In the genomic region with DNA sequence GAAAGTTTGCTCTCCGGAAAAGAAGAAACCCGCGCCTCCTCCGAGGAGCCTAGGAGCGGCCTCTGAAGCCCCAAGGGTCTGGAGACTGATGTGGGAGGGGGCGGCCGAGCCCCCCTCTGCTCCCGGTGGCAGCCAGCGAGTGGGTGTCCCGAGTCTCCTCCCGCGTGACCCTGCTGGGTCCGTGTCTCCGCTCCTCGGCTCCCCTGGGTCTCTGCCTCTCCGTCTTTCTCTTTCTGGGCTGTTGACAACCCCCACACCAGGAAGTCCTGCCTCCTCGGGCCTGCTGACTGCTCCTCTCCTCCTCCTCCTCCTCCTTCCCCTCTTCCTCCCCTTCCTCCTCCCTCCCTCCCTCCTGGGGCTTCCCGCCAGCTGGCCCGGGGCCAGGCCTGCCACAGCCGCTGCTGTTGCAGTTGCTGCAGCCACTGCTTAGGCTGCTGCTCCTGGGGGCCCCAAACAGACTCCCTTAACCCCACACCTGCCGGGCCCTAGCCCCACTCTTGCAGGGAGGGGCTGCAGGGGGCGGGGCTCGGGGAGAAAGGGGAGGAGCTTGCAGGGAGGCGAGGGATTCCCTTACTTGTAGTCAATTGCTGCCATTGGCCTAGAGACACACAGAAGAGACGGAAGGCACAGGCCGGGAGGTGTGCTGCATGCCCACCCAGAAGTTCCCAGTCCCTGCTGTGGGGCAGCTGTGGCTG, we compare ENCODE assay signal across 1 cellular context.
A peak's percentile ranks its signal among the peaks of the same experiment; 100 is the strongest.
TF ChIP-seq lines count a peak whose summit lies in the region.

A gene (minus strand): TSS at position 249 of the 695 bp plus-strand sequence. CDS start 1,176 bp downstream, outside the sequence.

TF ChIP-seq in K562, 482 proteins besides CTCF, POLR2A, EP300 and RAD21 (continued from another document and continues in another):
- TF ChIP-seq, protein P1, sequence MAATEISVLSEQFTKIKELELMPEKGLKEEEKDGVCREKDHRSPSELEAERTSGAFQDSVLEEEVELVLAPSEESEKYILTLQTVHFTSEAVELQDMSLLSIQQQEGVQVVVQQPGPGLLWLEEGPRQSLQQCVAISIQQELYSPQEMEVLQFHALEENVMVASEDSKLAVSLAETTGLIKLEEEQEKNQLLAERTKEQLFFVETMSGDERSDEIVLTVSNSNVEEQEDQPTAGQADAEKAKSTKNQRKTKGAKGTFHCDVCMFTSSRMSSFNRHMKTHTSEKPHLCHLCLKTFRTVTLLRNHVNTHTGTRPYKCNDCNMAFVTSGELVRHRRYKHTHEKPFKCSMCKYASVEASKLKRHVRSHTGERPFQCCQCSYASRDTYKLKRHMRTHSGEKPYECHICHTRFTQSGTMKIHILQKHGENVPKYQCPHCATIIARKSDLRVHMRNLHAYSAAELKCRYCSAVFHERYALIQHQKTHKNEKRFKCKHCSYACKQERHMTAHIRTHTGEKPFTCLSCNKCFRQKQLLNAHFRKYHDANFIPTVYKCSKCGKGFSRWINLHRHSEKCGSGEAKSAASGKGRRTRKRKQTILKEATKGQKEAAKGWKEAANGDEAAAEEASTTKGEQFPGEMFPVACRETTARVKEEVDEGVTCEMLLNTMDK (IDR thresholded peaks at IDR 0.05; ENCODE audit: borderline replicate concordance, insufficient read depth, low read depth, low read length, poor library complexity, severe bottlenecking): no peak
- TF ChIP-seq, protein P2, sequence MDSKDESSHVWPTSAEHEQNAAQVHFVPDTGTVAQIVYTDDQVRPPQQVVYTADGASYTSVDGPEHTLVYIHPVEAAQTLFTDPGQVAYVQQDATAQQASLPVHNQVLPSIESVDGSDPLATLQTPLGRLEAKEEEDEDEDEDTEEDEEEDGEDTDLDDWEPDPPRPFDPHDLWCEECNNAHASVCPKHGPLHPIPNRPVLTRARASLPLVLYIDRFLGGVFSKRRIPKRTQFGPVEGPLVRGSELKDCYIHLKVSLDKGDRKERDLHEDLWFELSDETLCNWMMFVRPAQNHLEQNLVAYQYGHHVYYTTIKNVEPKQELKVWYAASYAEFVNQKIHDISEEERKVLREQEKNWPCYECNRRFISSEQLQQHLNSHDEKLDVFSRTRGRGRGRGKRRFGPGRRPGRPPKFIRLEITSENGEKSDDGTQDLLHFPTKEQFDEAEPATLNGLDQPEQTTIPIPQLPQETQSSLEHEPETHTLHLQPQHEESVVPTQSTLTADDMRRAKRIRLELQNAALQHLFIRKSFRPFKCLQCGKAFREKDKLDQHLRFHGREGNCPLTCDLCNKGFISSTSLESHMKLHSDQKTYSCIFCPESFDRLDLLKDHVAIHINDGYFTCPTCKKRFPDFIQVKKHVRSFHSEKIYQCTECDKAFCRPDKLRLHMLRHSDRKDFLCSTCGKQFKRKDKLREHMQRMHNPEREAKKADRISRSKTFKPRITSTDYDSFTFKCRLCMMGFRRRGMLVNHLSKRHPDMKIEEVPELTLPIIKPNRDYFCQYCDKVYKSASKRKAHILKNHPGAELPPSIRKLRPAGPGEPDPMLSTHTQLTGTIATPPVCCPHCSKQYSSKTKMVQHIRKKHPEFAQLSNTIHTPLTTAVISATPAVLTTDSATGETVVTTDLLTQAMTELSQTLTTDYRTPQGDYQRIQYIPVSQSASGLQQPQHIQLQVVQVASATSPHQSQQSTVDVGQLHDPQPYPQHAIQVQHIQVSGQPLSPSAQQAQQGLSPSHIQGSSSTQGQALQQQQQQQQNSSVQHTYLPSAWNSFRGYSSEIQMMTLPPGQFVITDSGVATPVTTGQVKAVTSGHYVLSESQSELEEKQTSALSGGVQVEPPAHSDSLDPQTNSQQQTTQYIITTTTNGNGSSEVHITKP (IDR thresholded peaks at IDR 0.05; ENCODE audit: partially characterized antibody): peak; percentile 45
- TF ChIP-seq MEF2A (IDR thresholded peaks at IDR 0.05; ENCODE audit: control insufficient read depth, low read depth, low read length) (no peak), PHB2 (IDR thresholded peaks at IDR 0.05; ENCODE audit: low read depth) (no peak), ELF2 (CRISPR knock-in tag; IDR thresholded peaks at IDR 0.05) (peak; percentile 91), FIP1L1 (IDR thresholded peaks at IDR 0.05; ENCODE audit: low read depth, low read length, poor library complexity, severe bottlenecking) (peak; percentile 67), TGIF2 (CRISPR knock-in tag; IDR thresholded peaks at IDR 0.05) (no peak), IRF2 (CRISPR knock-in tag; IDR thresholded peaks at IDR 0.05) (no peak), TBL1XR1 (IDR thresholded peaks at IDR 0.05; ENCODE audit: low read length in 2 of 2) (peak in 1 of 2 experiments; percentile 77; a peak in 2 of 4 replicates), JUNB (CRISPR knock-in tag; conservative IDR thresholded peaks at IDR 0.05) (no peak), PHF21A (IDR thresholded peaks at IDR 0.05; ENCODE audit: borderline replicate concordance, low read depth) (peak; percentile 68; the same call in 1 of the 2 replicates), U2AF2 (optimal IDR thresholded peaks at IDR 0.05; ENCODE audit: low read depth, low read length) (no peak), ZNF408 (CRISPR knock-in tag; IDR thresholded peaks at IDR 0.05; ENCODE audit: low read depth) (no peak), SMARCC2 (IDR thresholded peaks at IDR 0.05; ENCODE audit: low read depth) (no peak), ZNF384 (IDR thresholded peaks at IDR 0.05; ENCODE audit: low read depth, low read length) (peak; percentile 14; the same call in 1 of the 2 replicates), HDAC6 (IDR thresholded peaks at IDR 0.05; ENCODE audit: low read depth, low read length) (no peak), SMAD3 (CRISPR knock-in tag; conservative IDR thresholded peaks at IDR 0.05) (no peak), RBM22 (IDR thresholded peaks at IDR 0.05; ENCODE audit: low read depth, low read length, poor library complexity, severe bottlenecking) (no peak), TOE1 (IDR thresholded peaks at IDR 0.05; ENCODE audit: borderline replicate concordance) (peak; percentile 94), TOE1 (CRISPR knock-in tag; IDR thresholded peaks at IDR 0.05; ENCODE audit: borderline replicate concordance, low read depth) (0 out of 2 replicates have a peak, but pooled peaks have one; percentile 38), SAFB (IDR thresholded peaks at IDR 0.05; ENCODE audit: borderline replicate concordance, low read depth, low read length) (no peak), FOXK2 (conservative IDR thresholded peaks at IDR 0.05 in 1 of 2, IDR thresholded peaks at IDR 0.05 in 1 of 2; ENCODE audit: low read depth in 2 of 2) (peak; percentile 98 to 99), ZBED1 (IDR thresholded peaks at IDR 0.05) (peak; percentile 71), IFI16 (CRISPR knock-in tag; IDR thresholded peaks at IDR 0.05) (no peak), CCAR2 (IDR thresholded peaks at IDR 0.05; ENCODE audit: low read depth, low read length) (no peak), OTX1 (CRISPR knock-in tag; IDR thresholded peaks at IDR 0.05) (peak; percentile 73; the same call in 1 of the 2 replicates), MIER1 (IDR thresholded peaks at IDR 0.05; ENCODE audit: low read depth) (no peak; the same call in 1 of the 2 replicates)
- TF ChIP-seq, protein P3, sequence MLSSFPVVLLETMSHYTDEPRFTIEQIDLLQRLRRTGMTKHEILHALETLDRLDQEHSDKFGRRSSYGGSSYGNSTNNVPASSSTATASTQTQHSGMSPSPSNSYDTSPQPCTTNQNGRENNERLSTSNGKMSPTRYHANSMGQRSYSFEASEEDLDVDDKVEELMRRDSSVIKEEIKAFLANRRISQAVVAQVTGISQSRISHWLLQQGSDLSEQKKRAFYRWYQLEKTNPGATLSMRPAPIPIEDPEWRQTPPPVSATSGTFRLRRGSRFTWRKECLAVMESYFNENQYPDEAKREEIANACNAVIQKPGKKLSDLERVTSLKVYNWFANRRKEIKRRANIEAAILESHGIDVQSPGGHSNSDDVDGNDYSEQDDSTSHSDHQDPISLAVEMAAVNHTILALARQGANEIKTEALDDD (IDR thresholded peaks at IDR 0.05): no peak
- TF ChIP-seq, protein P4, sequence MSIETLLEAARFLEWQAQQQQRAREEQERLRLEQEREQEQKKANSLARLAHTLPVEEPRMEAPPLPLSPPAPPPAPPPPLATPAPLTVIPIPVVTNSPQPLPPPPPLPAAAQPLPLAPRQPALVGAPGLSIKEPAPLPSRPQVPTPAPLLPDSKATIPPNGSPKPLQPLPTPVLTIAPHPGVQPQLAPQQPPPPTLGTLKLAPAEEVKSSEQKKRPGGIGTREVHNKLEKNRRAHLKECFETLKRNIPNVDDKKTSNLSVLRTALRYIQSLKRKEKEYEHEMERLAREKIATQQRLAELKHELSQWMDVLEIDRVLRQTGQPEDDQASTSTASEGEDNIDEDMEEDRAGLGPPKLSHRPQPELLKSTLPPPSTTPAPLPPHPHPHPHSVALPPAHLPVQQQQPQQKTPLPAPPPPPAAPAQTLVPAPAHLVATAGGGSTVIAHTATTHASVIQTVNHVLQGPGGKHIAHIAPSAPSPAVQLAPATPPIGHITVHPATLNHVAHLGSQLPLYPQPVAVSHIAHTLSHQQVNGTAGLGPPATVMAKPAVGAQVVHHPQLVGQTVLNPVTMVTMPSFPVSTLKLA (conservative IDR thresholded peaks at IDR 0.05): peak; percentile 84 to 93
- TF ChIP-seq, protein P5, sequence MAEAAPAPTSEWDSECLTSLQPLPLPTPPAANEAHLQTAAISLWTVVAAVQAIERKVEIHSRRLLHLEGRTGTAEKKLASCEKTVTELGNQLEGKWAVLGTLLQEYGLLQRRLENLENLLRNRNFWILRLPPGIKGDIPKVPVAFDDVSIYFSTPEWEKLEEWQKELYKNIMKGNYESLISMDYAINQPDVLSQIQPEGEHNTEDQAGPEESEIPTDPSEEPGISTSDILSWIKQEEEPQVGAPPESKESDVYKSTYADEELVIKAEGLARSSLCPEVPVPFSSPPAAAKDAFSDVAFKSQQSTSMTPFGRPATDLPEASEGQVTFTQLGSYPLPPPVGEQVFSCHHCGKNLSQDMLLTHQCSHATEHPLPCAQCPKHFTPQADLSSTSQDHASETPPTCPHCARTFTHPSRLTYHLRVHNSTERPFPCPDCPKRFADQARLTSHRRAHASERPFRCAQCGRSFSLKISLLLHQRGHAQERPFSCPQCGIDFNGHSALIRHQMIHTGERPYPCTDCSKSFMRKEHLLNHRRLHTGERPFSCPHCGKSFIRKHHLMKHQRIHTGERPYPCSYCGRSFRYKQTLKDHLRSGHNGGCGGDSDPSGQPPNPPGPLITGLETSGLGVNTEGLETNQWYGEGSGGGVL (CRISPR knock-in tag; IDR thresholded peaks at IDR 0.05): no peak
- TF ChIP-seq, protein P6, sequence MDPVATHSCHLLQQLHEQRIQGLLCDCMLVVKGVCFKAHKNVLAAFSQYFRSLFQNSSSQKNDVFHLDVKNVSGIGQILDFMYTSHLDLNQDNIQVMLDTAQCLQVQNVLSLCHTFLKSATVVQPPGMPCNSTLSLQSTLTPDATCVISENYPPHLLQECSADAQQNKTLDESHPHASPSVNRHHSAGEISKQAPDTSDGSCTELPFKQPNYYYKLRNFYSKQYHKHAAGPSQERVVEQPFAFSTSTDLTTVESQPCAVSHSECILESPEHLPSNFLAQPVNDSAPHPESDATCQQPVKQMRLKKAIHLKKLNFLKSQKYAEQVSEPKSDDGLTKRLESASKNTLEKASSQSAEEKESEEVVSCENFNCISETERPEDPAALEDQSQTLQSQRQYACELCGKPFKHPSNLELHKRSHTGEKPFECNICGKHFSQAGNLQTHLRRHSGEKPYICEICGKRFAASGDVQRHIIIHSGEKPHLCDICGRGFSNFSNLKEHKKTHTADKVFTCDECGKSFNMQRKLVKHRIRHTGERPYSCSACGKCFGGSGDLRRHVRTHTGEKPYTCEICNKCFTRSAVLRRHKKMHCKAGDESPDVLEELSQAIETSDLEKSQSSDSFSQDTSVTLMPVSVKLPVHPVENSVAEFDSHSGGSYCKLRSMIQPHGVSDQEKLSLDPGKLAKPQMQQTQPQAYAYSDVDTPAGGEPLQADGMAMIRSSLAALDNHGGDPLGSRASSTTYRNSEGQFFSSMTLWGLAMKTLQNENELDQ (CRISPR knock-in tag; IDR thresholded peaks at IDR 0.05; ENCODE audit: borderline replicate concordance): no peak
- TF ChIP-seq, protein P7, sequence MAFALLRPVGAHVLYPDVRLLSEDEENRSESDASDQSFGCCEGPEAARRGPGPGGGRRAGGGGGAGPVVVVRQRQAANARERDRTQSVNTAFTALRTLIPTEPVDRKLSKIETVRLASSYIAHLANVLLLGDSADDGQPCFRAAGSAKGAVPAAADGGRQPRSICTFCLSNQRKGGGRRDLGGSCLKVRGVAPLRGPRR (CRISPR knock-in tag; IDR thresholded peaks at IDR 0.05): no peak
- TF ChIP-seq, protein P8, sequence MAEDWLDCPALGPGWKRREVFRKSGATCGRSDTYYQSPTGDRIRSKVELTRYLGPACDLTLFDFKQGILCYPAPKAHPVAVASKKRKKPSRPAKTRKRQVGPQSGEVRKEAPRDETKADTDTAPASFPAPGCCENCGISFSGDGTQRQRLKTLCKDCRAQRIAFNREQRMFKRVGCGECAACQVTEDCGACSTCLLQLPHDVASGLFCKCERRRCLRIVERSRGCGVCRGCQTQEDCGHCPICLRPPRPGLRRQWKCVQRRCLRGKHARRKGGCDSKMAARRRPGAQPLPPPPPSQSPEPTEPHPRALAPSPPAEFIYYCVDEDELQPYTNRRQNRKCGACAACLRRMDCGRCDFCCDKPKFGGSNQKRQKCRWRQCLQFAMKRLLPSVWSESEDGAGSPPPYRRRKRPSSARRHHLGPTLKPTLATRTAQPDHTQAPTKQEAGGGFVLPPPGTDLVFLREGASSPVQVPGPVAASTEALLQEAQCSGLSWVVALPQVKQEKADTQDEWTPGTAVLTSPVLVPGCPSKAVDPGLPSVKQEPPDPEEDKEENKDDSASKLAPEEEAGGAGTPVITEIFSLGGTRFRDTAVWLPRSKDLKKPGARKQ (CRISPR knock-in tag; IDR thresholded peaks at IDR 0.05): no peak
- TF ChIP-seq, protein P9, sequence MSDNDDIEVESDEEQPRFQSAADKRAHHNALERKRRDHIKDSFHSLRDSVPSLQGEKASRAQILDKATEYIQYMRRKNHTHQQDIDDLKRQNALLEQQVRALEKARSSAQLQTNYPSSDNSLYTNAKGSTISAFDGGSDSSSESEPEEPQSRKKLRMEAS (CRISPR knock-in tag; IDR thresholded peaks at IDR 0.05): peak; percentile 58
- TF ChIP-seq, protein P10, sequence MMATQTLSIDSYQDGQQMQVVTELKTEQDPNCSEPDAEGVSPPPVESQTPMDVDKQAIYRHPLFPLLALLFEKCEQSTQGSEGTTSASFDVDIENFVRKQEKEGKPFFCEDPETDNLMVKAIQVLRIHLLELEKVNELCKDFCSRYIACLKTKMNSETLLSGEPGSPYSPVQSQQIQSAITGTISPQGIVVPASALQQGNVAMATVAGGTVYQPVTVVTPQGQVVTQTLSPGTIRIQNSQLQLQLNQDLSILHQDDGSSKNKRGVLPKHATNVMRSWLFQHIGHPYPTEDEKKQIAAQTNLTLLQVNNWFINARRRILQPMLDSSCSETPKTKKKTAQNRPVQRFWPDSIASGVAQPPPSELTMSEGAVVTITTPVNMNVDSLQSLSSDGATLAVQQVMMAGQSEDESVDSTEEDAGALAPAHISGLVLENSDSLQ (IDR thresholded peaks at IDR 0.05): peak; percentile 92
